34 cellular contexts compared by ENCODE assay signal in the genomic region with DNA sequence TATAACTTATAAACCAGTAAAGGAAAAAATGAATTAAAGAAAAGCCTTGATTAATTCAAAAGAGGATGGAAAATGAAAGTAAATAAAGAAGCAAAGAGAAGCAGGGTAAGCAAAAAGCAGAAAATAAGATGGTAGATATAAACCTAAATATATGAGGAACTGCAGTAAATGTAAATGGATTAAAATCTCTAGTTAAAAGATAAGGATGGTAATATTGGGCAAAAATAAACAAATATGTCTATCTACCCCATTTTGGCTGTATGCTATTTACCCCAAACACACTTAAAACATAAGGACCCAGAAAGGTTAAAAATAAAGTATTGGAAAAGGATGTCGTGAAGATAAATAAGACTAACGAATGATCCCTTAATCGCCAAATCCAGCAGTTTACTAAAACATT.
"Had no signal": no experiment of that assay in that cellular context is flagged by ENCODE, and none has a peak within 500 bp of the region (broad histone marks: within the 10 kb centered on the region; RNA-seq: fewer than 3 reads in every experiment).

No MANE protein-coding gene starts in this region.

- H3K27me3 ChIP-seq: adrenal gland, ascending aorta, body of pancreas, brain microvascular endothelial cell, breast epithelium had no signal

- FAIRE-seq: astrocyte, bronchial epithelial cell had no signal

- H3K4me1 ChIP-seq: adrenal gland, ascending aorta, body of pancreas, breast epithelium had no signal

- ATAC-seq: activated naive CD4-positive, alpha-beta T cell treated with anti-CD3 and anti-CD28 coated beads, Interleukin-2, amount 50 U/mL, for 72 hours; activated naive CD8-positive, alpha-beta T cell treated with anti-CD3 and anti-CD28 coated beads, Interleukin-2, amount 50 U/mL, for 24 hours; activated T-cell treated with anti-CD3 and anti-CD28 coated beads, Interleukin-2, amount 50 U/mL, for 4 hours; activated T-cell treated with anti-CD3 and anti-CD28 coated beads, Interleukin-2, amount 50 U/mL, for 72 hours; activated T-helper 17 cell treated with anti-CD3 and anti-CD28 coated beads, Interleukin-2, amount 50 U/mL, for 72 hours; body of pancreas had no signal

- H3K27ac ChIP-seq: adrenal gland, ascending aorta, body of pancreas, brain microvascular endothelial cell, breast epithelium, cardiac muscle cell had no signal

- H3K4me3 ChIP-seq: adrenal gland, ascending aorta, body of pancreas, breast epithelium, cardiac muscle cell had no signal

- H3K36me3 ChIP-seq: adrenal gland, ascending aorta, brain microvascular endothelial cell, cardiac muscle cell had no signal

- H3K9me3 ChIP-seq: adrenal gland had no signal

- DNase-seq: activated effector memory CD4-positive, alpha-beta T cell treated with anti-CD3 and anti-CD28 coated beads, Interleukin-2, amount 50 U/mL, for 16 hours; activated effector memory CD4-positive, alpha-beta T cell treated with Interleukin-2 at 50 U/mL for 16 hours; activated gamma-delta T cell; activated gamma-delta T cell treated with Interleukin-2 at 50 U/mL for 16 hours; activated naive CD4-positive, alpha-beta T cell; activated naive CD4-positive, alpha-beta T cell treated with anti-CD3 and anti-CD28 coated beads for 36 hours; activated naive CD4-positive, alpha-beta T cell treated with anti-CD3 and anti-CD28 coated beads, Interleukin-2, amount 10 ng/mL, durations not matched to agents 7 days and 5 days; activated naive CD4-positive, alpha-beta T cell treated with anti-CD3 and anti-CD28 coated beads, Interleukin-2, amount 50 U/mL, for 16 hours; activated naive CD4-positive, alpha-beta T cell treated with Interleukin-2 at 50 U/mL for 16 hours; activated naive CD8-positive, alpha-beta T cell treated with anti-CD3 and anti-CD28 coated beads for 36 hours; activated naive CD8-positive, alpha-beta T cell treated with anti-CD3 and anti-CD28 coated beads, Interleukin-2, amount 10 ng/mL, durations not matched to agents 7 days and 5 days; activated naive CD8-positive, alpha-beta T cell treated with anti-CD3 and anti-CD28 coated beads, Interleukin-2, amount 50 U/mL, for 24 hours; activated T-cell treated with anti-CD3 and anti-CD28 coated beads, Interleukin-2, amount 50 U/mL, for 1 hour; activated T-cell treated with anti-CD3 and anti-CD28 coated beads, Interleukin-2, amount 50 U/mL, for 24 hours; activated T-cell treated with anti-CD3 and anti-CD28 coated beads, Interleukin-2, amount 50 U/mL, for 4 hours; activated T-cell treated with anti-CD3 and anti-CD28 coated beads, Interleukin-2, amount 50 U/mL, for 48 hours; activated T-cell treated with anti-CD3 and anti-CD28 coated beads, Interleukin-2, amount 50 U/mL, for 72 hours; adrenal gland; amniotic stem cell; amygdala; anterior cingulate cortex; aorta; body of pancreas; brain microvascular endothelial cell; caudate nucleus; central memory CD4-positive, alpha-beta T cell; cerebellar nuclear complex had no signal
